ENCODE assay signal across 14 cellular contexts in the genomic region with DNA sequence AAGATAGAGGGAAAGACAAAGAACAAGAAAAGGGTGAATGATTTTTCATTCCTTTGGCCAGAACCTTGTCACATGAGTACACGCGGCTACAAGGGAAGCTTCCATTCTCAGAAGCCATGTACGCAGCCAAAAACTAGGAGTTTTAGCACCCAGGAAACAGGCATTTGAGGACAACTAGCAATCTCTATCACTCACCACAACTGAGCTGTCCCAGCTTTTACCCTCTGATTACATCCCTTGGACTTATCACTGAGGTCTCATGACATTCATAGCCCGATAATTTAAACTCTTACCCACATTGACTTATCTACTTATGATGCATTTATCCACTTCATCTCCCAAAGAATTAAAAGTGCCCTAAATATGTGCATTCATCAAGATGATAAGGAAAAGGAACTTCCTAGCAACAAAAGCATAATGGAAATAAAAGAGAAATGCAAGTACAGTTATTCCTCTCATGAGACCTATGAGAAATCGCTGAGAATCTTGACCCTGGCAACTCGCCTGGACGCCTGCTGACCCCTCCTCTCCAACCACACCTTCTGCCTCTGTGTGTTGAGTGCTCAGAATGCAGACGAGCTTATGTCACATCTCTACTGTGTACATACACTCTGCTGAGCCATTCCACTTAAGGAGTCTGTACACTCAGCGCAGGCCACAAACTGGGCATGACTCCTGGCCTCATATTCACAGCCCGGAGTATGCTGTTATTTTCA. TPM values are rescaled to one million over a fixed set of nuclear protein-coding genes. Genes with fewer than 3 reads are reported as not detected.
DNase-seq lines count a peak whose midpoint lies in the region; TF ChIP-seq lines count a peak whose summit lies in the region.
"Had no signal": no experiment of that assay in that cellular context is flagged by ENCODE, and none has a peak within 500 bp of the region (broad histone marks: within the 10 kb centered on the region; RNA-seq: fewer than 3 reads in every experiment).

No MANE protein-coding gene starts in this region.

- H3K4me1 Mint-ChIP-seq in progenitor cell of endocrine pancreas (ENCODE audit: low read depth) = peaks cover 4% of the 10 kb centered on the region
- H3K4me1 Mint-ChIP-seq: activated naive CD8-positive, alpha-beta T cell treated with anti-CD3 and anti-CD28 coated beads, Interleukin-2, amount 50 U/mL, for 24 hours; nephron progenitor cell had no signal

- no peak overlapping the region for H3K4me3 Mint-ChIP-seq in progenitor cell of endocrine pancreas (ENCODE audit: low read depth)
- H3K4me3 Mint-ChIP-seq: activated naive CD8-positive, alpha-beta T cell treated with anti-CD3 and anti-CD28 coated beads, Interleukin-2, amount 50 U/mL, for 24 hours; nephron progenitor cell had no signal

- TF ChIP-seq CTCF in choroid plexus epithelial cell (conservative IDR thresholded peaks at IDR 0.05; ENCODE audit: low read depth, low read length) (no peak), progenitor cell of endocrine pancreas (IDR thresholded peaks at IDR 0.05; ENCODE audit: unreplicated experiment) (no peak), GM20000 (IDR thresholded peaks at IDR 0.05; ENCODE audit: extremely low read depth, missing control alignments) (no peak)

- DNase-seq in NCI-H1092 treated with DMSO at 0.1 percent for 48 hours (lab: John Stamatoyannopoulos, UW) = peak; percentile 55
- no peak for DNase-seq in NCI-H1092 (lab: John Stamatoyannopoulos, UW)
- peak; percentile 22 for DNase-seq in NCI-H2196 treated with DMSO at 0.1 percent for 48 hours (lab: John Stamatoyannopoulos, UW; ENCODE audit: unreplicated experiment)
- DNase-seq in choroid plexus epithelial cell (ENCODE audit: low read depth) = peak; percentile 79
- DNase-seq in progenitor cell of endocrine pancreas (ENCODE audit: low spot score, unreplicated experiment) = no peak
- DNase-seq in kidney tubule cell (ENCODE audit: low spot score) = no peak
- DNase-seq in cerebellum (ENCODE audit: low spot score) = no peak
- no peak for DNase-seq in GM20000 (ENCODE audit: low spot score)
- DNase-seq: activated naive CD8-positive, alpha-beta T cell treated with anti-CD3 and anti-CD28 coated beads, Interleukin-2, amount 50 U/mL, for 24 hours; effector memory CD4-positive, alpha-beta T cell; kidney glomerular epithelial cell; nephron progenitor cell; small intestine had no signal

- peak overlapping the region; percentile 57 for H3K27ac Mint-ChIP-seq in progenitor cell of endocrine pancreas
- H3K27ac Mint-ChIP-seq: activated naive CD8-positive, alpha-beta T cell treated with anti-CD3 and anti-CD28 coated beads, Interleukin-2, amount 50 U/mL, for 24 hours; nephron progenitor cell had no signal

- no peaks in the 10 kb centered on the region for H3K27me3 Mint-ChIP-seq in progenitor cell of endocrine pancreas
- H3K27me3 Mint-ChIP-seq: activated naive CD8-positive, alpha-beta T cell treated with anti-CD3 and anti-CD28 coated beads, Interleukin-2, amount 50 U/mL, for 24 hours had no signal

- no peak overlapping the region for H3K4me3 ChIP-seq in choroid plexus epithelial cell (ENCODE audit: low read depth, low read length)
- H3K4me3 ChIP-seq: thoracic aorta had no signal

- H3K36me3 Mint-ChIP-seq in progenitor cell of endocrine pancreas (ENCODE audit: insufficient read depth) = no peaks in the 10 kb centered on the region

- no peaks in the 10 kb centered on the region for H3K9me3 Mint-ChIP-seq in progenitor cell of endocrine pancreas (ENCODE audit: low read depth)
- H3K9me3 Mint-ChIP-seq: activated naive CD8-positive, alpha-beta T cell treated with anti-CD3 and anti-CD28 coated beads, Interleukin-2, amount 50 U/mL, for 24 hours; nephron progenitor cell had no signal

RNA-seq across cellular contexts. Expression of a gene that starts 28.7 kb away (rescaled TPM):
- total RNA-seq in progenitor cell of endocrine pancreas (15.1 and 15.4 TPM in 2 replicates), cerebellum (41.2 TPM)

RNA-seq across cellular contexts. Expression of a gene that starts 36.0 kb away (rescaled TPM):
- total RNA-seq in progenitor cell of endocrine pancreas (15.4 and 15.5 TPM in 2 replicates), cerebellum (7.7 TPM)

RNA-seq across cellular contexts. Expression of a gene that starts 59.8 kb away (rescaled TPM):
- total RNA-seq in progenitor cell of endocrine pancreas (49.5 and 54.8 TPM in 2 replicates), cerebellum (36.6 TPM)

Comparison
In these comparisons a context has a peak if more than half of its experiments do, and no peak if none do; other contexts are left out.
1. DNase-seq: peak in NCI-H1092 treated with DMSO at 0.1 percent for 48 hours (single experiment), NCI-H2196 treated with DMSO at 0.1 percent for 48 hours (single experiment) and choroid plexus epithelial cell (single experiment); none in NCI-H1092 (single experiment), progenitor cell of endocrine pancreas (single experiment), kidney tubule cell (single experiment), cerebellum (single experiment) and GM20000 (single experiment).